In genomic region chr9:77944556-77945261, GRCh38 we compare ENCODE assay signal across 1 cellular context.
TF ChIP-seq lines count a peak whose summit lies in the region.

No MANE protein-coding gene starts in this region.

TF ChIP-seq in GM12878, 131 proteins besides CTCF, POLR2A, EP300 and RAD21 (continued from another document):
- no peak for TF ChIP-seq ZBTB40 (IDR thresholded peaks at IDR 0.05; ENCODE audit: borderline replicate concordance)
- no peak for TF ChIP-seq ZNF217 (IDR thresholded peaks at IDR 0.05)
TF ChIP-seq in GM12878: peak in this region for 0.
